In the genomic region with DNA sequence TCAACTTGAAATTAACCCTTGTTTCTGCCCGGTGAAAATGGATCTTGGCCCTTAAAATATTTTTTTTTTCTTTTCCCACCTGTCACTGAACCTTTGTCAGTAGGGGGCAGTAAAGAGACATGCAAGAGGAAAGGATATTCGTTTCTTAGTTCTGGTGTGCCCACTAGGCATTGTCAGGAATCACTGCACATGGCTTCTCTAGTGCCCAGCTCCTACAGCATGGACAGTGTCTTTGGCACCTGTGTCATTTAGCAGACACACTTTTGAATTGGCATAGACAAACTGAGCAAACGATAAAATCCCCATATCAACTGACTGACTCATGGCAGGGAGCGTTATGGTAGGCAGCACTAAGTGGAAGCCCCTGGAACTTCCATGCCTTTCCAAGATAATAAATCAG, we compare ENCODE assay signal across 8 cellular contexts.
DNase-seq lines count a peak whose midpoint lies in the region; ATAC-seq and TF ChIP-seq lines count a peak whose summit lies in the region.

No MANE protein-coding gene starts in this region.

- H3F3A ChIP-seq in GM23338 (replicated peaks; ENCODE audit: low read depth) = no peaks in the 10 kb centered on the region

- POLR2A ChIA-PET in AG04449 (lab: Yijun Ruan, JAX) = no interaction called here
- POLR2A ChIA-PET in OCI-LY7 (lab: Charles Lee) = interaction anchor here (1.2 kb wide), 1 partner anchor 20 kb away, joined by 3 read pairs; no protein-coding TSS in a partner anchor

- H3K4me2 ChIP-seq in GM23338 = no peak overlapping the region
- H3K4me2 ChIP-seq in OCI-LY7 (ENCODE audit: low read length) = no peak overlapping the region

- H3K36me3 Mint-ChIP-seq in GM23338 (ENCODE audit: low read depth) (no peaks in the 10 kb centered on the region), immature natural killer cell (peaks cover 0 to 1% (median 0%) of the 10 kb centered on the region in 3 donors)

- H3K27me3 ChIP-seq in GM23338 (ENCODE audit: insufficient read depth) = no peaks in the 10 kb centered on the region

- TF ChIP-seq CTCF in AG04449 (IDR thresholded peaks at IDR 0.05; ENCODE audit: insufficient read depth, low read length, missing control alignments) = no peak
- peak; percentile 83 to 84 for TF ChIP-seq CTCF in GM23338 (conservative IDR thresholded peaks at IDR 0.05; ENCODE audit: low read depth in 2 of 2)
- peak; percentile 81 for TF ChIP-seq CTCF in OCI-LY7 (conservative IDR thresholded peaks at IDR 0.05; ENCODE audit: low read length)

- H3K4me3 Mint-ChIP-seq in GM23338 (no peak overlapping the region), immature natural killer cell (no peak overlapping the region)

- H2AFZ ChIP-seq in GM23338 (no peak overlapping the region), OCI-LY7 (ENCODE audit: low read length) (no peak overlapping the region)

- H4K20me1 ChIP-seq in GM23338 (replicated peaks; ENCODE audit: insufficient read depth) = no peaks in the 10 kb centered on the region
- no peaks in the 10 kb centered on the region for H4K20me1 ChIP-seq in OCI-LY7 (ENCODE audit: insufficient read depth, low read length)

- H3K4me3 ChIP-seq in AG04449 (ENCODE audit: low read depth, low read length) (no peak overlapping the region), GM23338 (no peak overlapping the region), OCI-LY7 (ENCODE audit: low read depth, low read length, poor library complexity, severe bottlenecking) (no peak overlapping the region)

- H3K79me2 ChIP-seq in GM23338 (replicated peaks; ENCODE audit: insufficient read depth) (no peaks in the 10 kb centered on the region), OCI-LY7 (ENCODE audit: insufficient read depth, low read depth, low read length) (no peaks in the 10 kb centered on the region)

- H3K9me3 ChIP-seq in OCI-LY7 (ENCODE audit: low read length) = no peaks in the 10 kb centered on the region

- H3K9me2 ChIP-seq in GM23338 (ENCODE audit: insufficient read depth) (no peaks in the 10 kb centered on the region), OCI-LY7 (ENCODE audit: insufficient read depth, low read length) (no peaks in the 10 kb centered on the region)

- H3K27ac Mint-ChIP-seq in GM23338 = no peak overlapping the region
- H3K27ac Mint-ChIP-seq in immature natural killer cell = no peak overlapping the region

- CTCF ChIA-PET in AG04449 (lab: Yijun Ruan, JAX) = no interaction called here
- CTCF ChIA-PET in OCI-LY7 (lab: Charles Lee; ENCODE audit: unreplicated experiment) = no interaction called here

- H3K9me3 Mint-ChIP-seq in GM23338 (no peaks in the 10 kb centered on the region), immature natural killer cell (peaks cover 18 to 54% (median 22%) of the 10 kb centered on the region in 6 donors)

- no peaks in the 10 kb centered on the region for H3K4me1 ChIP-seq in GM23338 (ENCODE audit: insufficient read depth)
- no peaks in the 10 kb centered on the region for H3K4me1 ChIP-seq in OCI-LY7 (ENCODE audit: insufficient read depth, low read length, poor library complexity, severe bottlenecking)

- peak; percentile 68 for ATAC-seq in GM23338

- no peaks in the 10 kb centered on the region for H3K27me3 Mint-ChIP-seq in GM23338 (ENCODE audit: insufficient read depth, low read depth, poor library complexity)
- peaks cover 1 to 3% (median 2%) of the 10 kb centered on the region in 3 donors for H3K27me3 Mint-ChIP-seq in immature natural killer cell (ENCODE audit: low read depth in 3 of 3)

- peak; percentile 0 for DNase-seq in AG04449 (ENCODE audit: low read depth, low spot score)
- DNase-seq in GM23338 (ENCODE audit: low spot score) = peak; percentile 90
- peak; percentile 45 for DNase-seq in OCI-LY7 (ENCODE audit: low spot score)
- DNase-seq in fibroblast of the conjunctiva (ENCODE audit: low read depth) = peak; percentile 24
- no peak for DNase-seq in DMS79 treated with DMSO at 0.1 percent for 48 hours (lab: John Stamatoyannopoulos, UW)
- no peak for DNase-seq in SW480 (ENCODE audit: low spot score)
- no peak for DNase-seq in NCI-H187 treated with DMSO at 0.1 percent for 48 hours (lab: John Stamatoyannopoulos, UW)
- no peak for DNase-seq in immature natural killer cell

- H3K27ac ChIP-seq in GM23338 (ENCODE audit: low read depth) (no peak overlapping the region), OCI-LY7 (ENCODE audit: low read depth, low read length, poor library complexity, severe bottlenecking) (no peak overlapping the region)

- BruUV-seq in OCI-LY7 (replicated peaks; lab: Mats Ljungman, UMichigan) = no TSS peak

- H3K4me1 Mint-ChIP-seq in GM23338 (no peaks in the 10 kb centered on the region), immature natural killer cell (no peaks in the 10 kb centered on the region)

- H3K36me3 ChIP-seq in GM23338 (ENCODE audit: insufficient read depth) (no peaks in the 10 kb centered on the region), OCI-LY7 (ENCODE audit: insufficient read depth, low read length) (no peaks in the 10 kb centered on the region)

- intact Hi-C loops in OCI-LY7 (cut with micrococcal nuclease; ENCODE audit: unreplicated experiment) = no loop called here

TF ChIP-seq in GM23338, 12 proteins besides CTCF, POLR2A, EP300 and RAD21:
- TF ChIP-seq EZH2 (IDR thresholded peaks at IDR 0.05; ENCODE audit: low read depth, unreplicated experiment) (no peak), CREB1 (CRISPR knock-in tag; IDR thresholded peaks at IDR 0.05; ENCODE audit: low read depth) (no peak), ZNF331 (CRISPR knock-in tag; IDR thresholded peaks at IDR 0.05; ENCODE audit: low read depth) (no peak), NANOG (IDR thresholded peaks at IDR 0.05; ENCODE audit: borderline replicate concordance) (no peak)

Comparison
In these comparisons a context has a peak if more than half of its experiments do, and no peak if none do; other contexts are left out.
1. DNase-seq: peak in AG04449 (single experiment), GM23338 (single experiment), OCI-LY7 (single experiment) and fibroblast of the conjunctiva (single experiment); none in DMS79 treated with DMSO at 0.1 percent for 48 hours (single experiment), SW480 (single experiment), NCI-H187 treated with DMSO at 0.1 percent for 48 hours (single experiment) and immature natural killer cell (0 of 3).